16 cellular contexts compared by ENCODE assay signal in genomic region chr1:107599220-107599619, GRCh38.
"Had no signal": no experiment of that assay in that cellular context is flagged by ENCODE, and none has a peak within 500 bp of the region (broad histone marks: within the 10 kb centered on the region; RNA-seq: fewer than 3 reads in every experiment).

No MANE protein-coding gene starts in this region.

- H3K27ac Mint-ChIP-seq: activated naive CD8-positive, alpha-beta T cell; naive thymus-derived CD8-positive, alpha-beta T cell; stimulated activated naive CD8-positive, alpha-beta T cell treated with anti-CD3 and anti-CD28 coated beads, Interleukin-15, amount 100 ng/mL, for 72 hours had no signal

- H3K4me3 ChIP-seq: esophagus squamous epithelium, ovary, smooth muscle cell, suprapubic skin, transverse colon, uterus had no signal

- H3K9me3 ChIP-seq: esophagus squamous epithelium, ovary, suprapubic skin, transverse colon, uterus had no signal

- H3K4me3 Mint-ChIP-seq: activated naive CD8-positive, alpha-beta T cell; naive thymus-derived CD8-positive, alpha-beta T cell; stimulated activated naive CD8-positive, alpha-beta T cell treated with anti-CD3 and anti-CD28 coated beads, Interleukin-15, amount 100 ng/mL, for 72 hours had no signal

- H3K27me3 Mint-ChIP-seq: activated naive CD8-positive, alpha-beta T cell; naive thymus-derived CD8-positive, alpha-beta T cell; stimulated activated naive CD8-positive, alpha-beta T cell treated with anti-CD3 and anti-CD28 coated beads, Interleukin-15, amount 100 ng/mL, for 72 hours had no signal

- H3K27me3 ChIP-seq: esophagus squamous epithelium, ovary, suprapubic skin, transverse colon, uterus had no signal

- H3K36me3 ChIP-seq: ovary, transverse colon, uterus, WERI-Rb-1 had no signal

- H3K4me1 ChIP-seq: uterus had no signal

- H3K9me3 Mint-ChIP-seq: naive thymus-derived CD8-positive, alpha-beta T cell; stimulated activated naive CD8-positive, alpha-beta T cell treated with anti-CD3 and anti-CD28 coated beads, Interleukin-15, amount 100 ng/mL, for 72 hours had no signal

- DNase-seq: activated CD4-positive, alpha-beta T cell treated with anti-CD3 and anti-CD28 coated beads, Interleukin-2, amount 50 U/mL, for 48 hours; activated T-cell treated with anti-CD3 and anti-CD28 coated beads for 4 hours; effector CD4-positive, alpha-beta T cell; esophagus squamous epithelium; left cardiac atrium; mesenchymal stem cell; naive thymus-derived CD8-positive, alpha-beta T cell; ovary; stimulated activated CD4-positive, alpha-beta T cell treated with anti-CD3 and anti-CD28 coated beads, Interleukin-4, amount 100 ng/mL, for 1 hour; stimulated activated naive CD8-positive, alpha-beta T cell treated with anti-CD3 and anti-CD28 coated beads, Interleukin-15, amount 100 ng/mL, for 72 hours; transverse colon; uterus; WERI-Rb-1 had no signal
